ENCODE assay signal across 19 cellular contexts in the genomic region with DNA sequence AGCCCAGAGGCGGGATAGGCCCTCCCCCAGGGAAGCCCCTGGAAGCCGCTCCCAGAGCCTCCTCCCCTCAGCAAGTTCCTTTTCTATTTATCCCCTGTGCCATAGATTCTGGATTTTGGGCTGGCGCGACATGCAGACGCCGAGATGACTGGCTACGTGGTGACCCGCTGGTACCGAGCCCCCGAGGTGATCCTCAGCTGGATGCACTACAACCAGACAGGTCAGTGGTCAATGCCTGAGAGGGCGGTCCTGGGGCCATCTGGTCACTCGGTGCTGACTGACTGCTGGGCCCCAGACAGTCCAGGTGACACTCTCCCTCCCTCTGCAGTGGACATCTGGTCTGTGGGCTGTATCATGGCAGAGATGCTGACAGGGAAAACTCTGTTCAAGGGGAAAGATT. TPM values are rescaled to one million over a fixed set of nuclear protein-coding genes. Genes with fewer than 3 reads are reported as not detected.
A peak's percentile ranks its signal among the peaks of the same experiment; 100 is the strongest.
DNase-seq lines count a peak whose midpoint lies in the region; ATAC-seq and TF ChIP-seq lines count a peak whose summit lies in the region.
"Had no signal": no experiment of that assay in that cellular context is flagged by ENCODE, and none has a peak within 500 bp of the region (broad histone marks: within the 10 kb centered on the region; RNA-seq: fewer than 3 reads in every experiment).

No MANE protein-coding gene starts in this region.

- peaks cover 46% of the 10 kb centered on the region for H3K36me3 Mint-ChIP-seq in activated naive CD8-positive, alpha-beta T cell treated with anti-CD3 and anti-CD28 coated beads, Interleukin-2, amount 50 U/mL, for 24 hours (ENCODE audit: low read depth)
- peaks cover 21% of the 10 kb centered on the region for H3K36me3 Mint-ChIP-seq in activated naive CD8-positive, alpha-beta T cell treated with anti-CD3 and anti-CD28 coated beads for 36 hours
- H3K36me3 Mint-ChIP-seq in T-helper 17 cell (ENCODE audit: low read depth) (peaks cover 15% of the 10 kb centered on the region), neural crest cell (ENCODE audit: low read depth) (no peaks in the 10 kb centered on the region), CD14-positive monocyte (peaks cover 35 to 37% of the 10 kb centered on the region in 2 donors)

- no peaks in the 10 kb centered on the region for H3K9me3 ChIP-seq in T-helper 17 cell (ENCODE audit: control insufficient read depth, low read length, poor library complexity, severe bottlenecking)
- H3K9me3 ChIP-seq: SJCRH30 had no signal

- H3K9me3 Mint-ChIP-seq in activated naive CD8-positive, alpha-beta T cell treated with anti-CD3 and anti-CD28 coated beads, Interleukin-2, amount 50 U/mL, for 24 hours, result no peaks in the 10 kb centered on the region
- H3K9me3 Mint-ChIP-seq in activated naive CD8-positive, alpha-beta T cell treated with anti-CD3 and anti-CD28 coated beads for 36 hours, result no peaks in the 10 kb centered on the region
- H3K9me3 Mint-ChIP-seq in neural crest cell (no peaks in the 10 kb centered on the region), CD14-positive monocyte (peaks cover 0 to 2% (median 0%) of the 10 kb centered on the region in 7 donors)
- H3K9me3 Mint-ChIP-seq: CD8-positive, alpha-beta memory T cell; IgD-negative memory B cell had no signal

- H3K27me3 Mint-ChIP-seq in activated naive CD8-positive, alpha-beta T cell treated with anti-CD3 and anti-CD28 coated beads, Interleukin-2, amount 50 U/mL, for 24 hours, result no peaks in the 10 kb centered on the region
- no peaks in the 10 kb centered on the region for H3K27me3 Mint-ChIP-seq in activated naive CD8-positive, alpha-beta T cell treated with anti-CD3 and anti-CD28 coated beads for 36 hours
- H3K27me3 Mint-ChIP-seq in T-helper 17 cell, result no peaks in the 10 kb centered on the region
- peaks cover 10% of the 10 kb centered on the region for H3K27me3 Mint-ChIP-seq in neural crest cell (ENCODE audit: low read depth)
- peaks cover 0 to 6% (median 3%) of the 10 kb centered on the region in 3 donors for H3K27me3 Mint-ChIP-seq in CD14-positive monocyte (ENCODE audit: low read depth in 3 of 3)
- H3K27me3 Mint-ChIP-seq: CD8-positive, alpha-beta memory T cell; IgD-negative memory B cell had no signal

- H3K27ac Mint-ChIP-seq in activated naive CD8-positive, alpha-beta T cell treated with anti-CD3 and anti-CD28 coated beads, Interleukin-2, amount 50 U/mL, for 24 hours, result peak overlapping the region; percentile 40
- H3K27ac Mint-ChIP-seq in activated naive CD8-positive, alpha-beta T cell treated with anti-CD3 and anti-CD28 coated beads for 36 hours, result no peak overlapping the region
- peak overlapping the region; percentile 51 for H3K27ac Mint-ChIP-seq in T-helper 17 cell
- peak overlapping the region; percentile 50 for H3K27ac Mint-ChIP-seq in neural crest cell (ENCODE audit: unreplicated experiment)
- no peak overlapping the region for H3K27ac Mint-ChIP-seq in CD14-positive monocyte

- H3K4me3 Mint-ChIP-seq in activated naive CD8-positive, alpha-beta T cell treated with anti-CD3 and anti-CD28 coated beads, Interleukin-2, amount 50 U/mL, for 24 hours, result no peak overlapping the region
- no peak overlapping the region for H3K4me3 Mint-ChIP-seq in activated naive CD8-positive, alpha-beta T cell treated with anti-CD3 and anti-CD28 coated beads for 36 hours
- H3K4me3 Mint-ChIP-seq in T-helper 17 cell (no peak overlapping the region), neural crest cell (no peak overlapping the region), CD14-positive monocyte (no peak overlapping the region)
- H3K4me3 Mint-ChIP-seq: CD8-positive, alpha-beta memory T cell had no signal

- peaks cover 33% of the 10 kb centered on the region for H3K4me1 Mint-ChIP-seq in activated naive CD8-positive, alpha-beta T cell treated with anti-CD3 and anti-CD28 coated beads, Interleukin-2, amount 50 U/mL, for 24 hours
- H3K4me1 Mint-ChIP-seq in activated naive CD8-positive, alpha-beta T cell treated with anti-CD3 and anti-CD28 coated beads for 36 hours, result peaks cover 21% of the 10 kb centered on the region
- H3K4me1 Mint-ChIP-seq in T-helper 17 cell (peaks cover 32% of the 10 kb centered on the region), neural crest cell (peaks cover 3% of the 10 kb centered on the region), CD14-positive monocyte (peaks cover 43% of the 10 kb centered on the region)

- no peak for ATAC-seq in activated naive CD8-positive, alpha-beta T cell treated with anti-CD3 and anti-CD28 coated beads, Interleukin-2, amount 50 U/mL, for 24 hours
- ATAC-seq in T-helper 17 cell (no peak), GM18873 (IDR thresholded peaks at IDR 0.05; ENCODE audit: low FRiP score, unreplicated experiment) (no peak)
- ATAC-seq: Right ventricle myocardium inferior had no signal

- TF ChIP-seq CTCF in neural crest cell (conservative IDR thresholded peaks at IDR 0.05) (no peak), CD14-positive monocyte (IDR thresholded peaks at IDR 0.05) (no peak)

- no peak for DNase-seq in activated naive CD8-positive, alpha-beta T cell treated with anti-CD3 and anti-CD28 coated beads, Interleukin-2, amount 50 U/mL, for 24 hours
- no peak for DNase-seq in activated naive CD8-positive, alpha-beta T cell treated with anti-CD3 and anti-CD28 coated beads for 36 hours
- no peak for DNase-seq in T-helper 17 cell
- DNase-seq in neural crest cell (ENCODE audit: low read depth, low spot score), result no peak
- no peak for DNase-seq in CD14-positive monocyte (ENCODE audit: low spot score)
- DNase-seq in central memory CD4-positive, alpha-beta T cell, result no peak
- DNase-seq in EL, result no peak
- DNase-seq: CD8-positive, alpha-beta memory T cell; DMS79 treated with DMSO at 0.1 percent for 48 hours; MM.1S; NCI-H2029; NCI-H446; NCI-H524 treated with DMSO at 0.1 percent for 48 hours; NCI-H774; PC-9; SJCRH30 had no signal

- intact Hi-C loops in CD14-positive monocyte (cut with micrococcal nuclease), result no loop called here

RNA-seq across cellular contexts. Expression of gene MAPK13, which starts 6.2 kb away (rescaled TPM):
- total RNA-seq in activated naive CD8-positive, alpha-beta T cell treated with anti-CD3 and anti-CD28 coated beads for 36 hours, result 10 to 100 TPM; 53.0 to 53.5 TPM
- total RNA-seq in T-helper 17 cell (10 to 100 TPM; 32.1 to 33.7 TPM), neural crest cell (2.0 TPM in 2 replicates)
- polyA plus RNA-seq in CD14-positive monocyte, result 1 to 10 TPM in 1 of 2 donors, under 1 TPM in 1; 0.88 to 2.4 TPM

RNA-seq across cellular contexts. Expression of gene BRPF3, which starts 60.0 kb away (rescaled TPM):
- 10 to 100 TPM; 15.3 to 16.4 TPM for total RNA-seq in activated naive CD8-positive, alpha-beta T cell treated with anti-CD3 and anti-CD28 coated beads for 36 hours
- total RNA-seq in T-helper 17 cell (10 to 100 TPM; 27.6 to 30.6 TPM), neural crest cell (54.1 and 57.3 TPM in 2 replicates)
- polyA plus RNA-seq in CD14-positive monocyte, result 1 to 10 TPM; 1.1 to 1.3 TPM

Comparison
In these comparisons a context has a peak if more than half of its experiments do, and no peak if none do; other contexts are left out.
1. H3K27ac Mint-ChIP-seq: peak in activated naive CD8-positive, alpha-beta T cell treated with anti-CD3 and anti-CD28 coated beads, Interleukin-2, amount 50 U/mL, for 24 hours (single experiment), T-helper 17 cell (single experiment) and neural crest cell (single experiment); none in activated naive CD8-positive, alpha-beta T cell treated with anti-CD3 and anti-CD28 coated beads for 36 hours (single experiment) and CD14-positive monocyte (0 of 7).
2. RNA of gene MAPK13, which starts 6.2 kb away (total RNA-seq): 53.0 to 53.5 TPM in activated naive CD8-positive, alpha-beta T cell treated with anti-CD3 and anti-CD28 coated beads for 36 hours and 32.1 to 33.7 TPM in T-helper 17 cell; 2.0 TPM in neural crest cell; every median in the first group is over 10 times any median in the second.